Comparison of ENCODE assay signal across 9 cellular contexts in genomic region chr9:91001146-91001611, GRCh38.
DNase-seq lines count a peak whose midpoint lies in the region; ATAC-seq and TF ChIP-seq lines count a peak whose summit lies in the region.
"Had no signal": no experiment of that assay in that cellular context is flagged by ENCODE, and none has a peak within 500 bp of the region (broad histone marks: within the 10 kb centered on the region; RNA-seq: fewer than 3 reads in every experiment).

No MANE protein-coding gene starts in this region.

- no peaks in the 10 kb centered on the region for H3K27me3 Mint-ChIP-seq in activated naive CD4-positive, alpha-beta T cell treated with anti-CD3 and anti-CD28 coated beads for 36 hours (ENCODE audit: low read depth)
- H3K27me3 Mint-ChIP-seq: CD4-positive, CD25-positive, alpha-beta regulatory T cell had no signal

- no peaks in the 10 kb centered on the region for H3K27me3 ChIP-seq in thyroid gland
- H3K27me3 ChIP-seq in heart right ventricle: no peaks in the 10 kb centered on the region

- H3K36me3 ChIP-seq in thyroid gland (no peaks in the 10 kb centered on the region), heart right ventricle (no peaks in the 10 kb centered on the region)

- CTCF ChIA-PET in activated naive CD4-positive, alpha-beta T cell treated with anti-CD3 and anti-CD28 coated beads for 36 hours (lab: Charles Lee): no interaction called here

- no peaks in the 10 kb centered on the region for H3K9me3 Mint-ChIP-seq in activated naive CD4-positive, alpha-beta T cell treated with anti-CD3 and anti-CD28 coated beads for 36 hours

- TF ChIP-seq CTCF in thyroid gland (IDR thresholded peaks at IDR 0.05) (no peak), heart right ventricle (IDR thresholded peaks at IDR 0.05) (no peak)

- ATAC-seq in HG03439 (IDR thresholded peaks at IDR 0.05; ENCODE audit: unreplicated experiment) (no peak), heart right ventricle (no peak)

- H3K27ac ChIP-seq in epithelial cell of prostate (peak overlapping the region; percentile 87), thyroid gland (peak overlapping the region in 1 of 3 donors; percentile 4), heart right ventricle (no peak overlapping the region)

- WGBS in thyroid gland, 2 donors: 39 to 41% methylated on average over 1 to 2 of the region's 2 CpGs
- 62 to 76% methylated on average over 2 of the region's 2 CpGs for WGBS in heart right ventricle, 2 donors

- H3K4me1 ChIP-seq in thyroid gland (no peaks in the 10 kb centered on the region), heart right ventricle (peaks cover 0 to 6% (median 0%) of the 10 kb centered on the region in 9 donors)

- TF ChIP-seq POLR2A in thyroid gland (IDR thresholded peaks at IDR 0.05): no peak

- no peak overlapping the region for H3K27ac Mint-ChIP-seq in activated naive CD4-positive, alpha-beta T cell treated with anti-CD3 and anti-CD28 coated beads for 36 hours
- H3K27ac Mint-ChIP-seq: CD4-positive, CD25-positive, alpha-beta regulatory T cell had no signal

- intact Hi-C loops in activated naive CD4-positive, alpha-beta T cell treated with anti-CD3 and anti-CD28 coated beads for 36 hours (cut with micrococcal nuclease): no loop called here
- intact Hi-C loops in thyroid gland (cut with DNase I): no loop called here
- intact Hi-C loops in heart right ventricle (cut with DNase I): no loop called here

- DNase-seq in activated naive CD4-positive, alpha-beta T cell treated with anti-CD3 and anti-CD28 coated beads for 36 hours: peak; percentile 18
- DNase-seq in activated naive CD4-positive, alpha-beta T cell treated with anti-CD3 and anti-CD28 coated beads, Interleukin-2, amount 50 U/mL, for 16 hours: no peak
- peak; percentile 91 for DNase-seq in NCI-H2196 treated with DMSO at 0.1 percent for 48 hours (lab: John Stamatoyannopoulos, UW; ENCODE audit: unreplicated experiment)
- peak; percentile 98 for DNase-seq in epithelial cell of prostate (ENCODE audit: low read depth, low spot score)
- peak; percentile 73 for DNase-seq in thyroid gland
- DNase-seq in NCI-H2107 (lab: John Stamatoyannopoulos, UW): no peak
- DNase-seq in heart right ventricle: no peak
- DNase-seq: CD4-positive, CD25-positive, alpha-beta regulatory T cell had no signal

- H3K4me3 ChIP-seq in thyroid gland (replicated peaks in 1 of 3) (no peak overlapping the region), heart right ventricle (no peak overlapping the region)

- H3K4me1 Mint-ChIP-seq in activated naive CD4-positive, alpha-beta T cell treated with anti-CD3 and anti-CD28 coated beads for 36 hours (ENCODE audit: low read depth): peaks cover 11% of the 10 kb centered on the region
- H3K4me1 Mint-ChIP-seq: CD4-positive, CD25-positive, alpha-beta regulatory T cell had no signal

- H3K4me3 Mint-ChIP-seq in activated naive CD4-positive, alpha-beta T cell treated with anti-CD3 and anti-CD28 coated beads for 36 hours: no peak overlapping the region
- H3K4me3 Mint-ChIP-seq: CD4-positive, CD25-positive, alpha-beta regulatory T cell had no signal

- H3K9me3 ChIP-seq in thyroid gland (no peaks in the 10 kb centered on the region), heart right ventricle (peaks cover 0 to 6% (median 0%) of the 10 kb centered on the region in 11 donors)

- no peaks in the 10 kb centered on the region for H3K36me3 Mint-ChIP-seq in activated naive CD4-positive, alpha-beta T cell treated with anti-CD3 and anti-CD28 coated beads for 36 hours (ENCODE audit: low read depth)
- H3K36me3 Mint-ChIP-seq: CD4-positive, CD25-positive, alpha-beta regulatory T cell had no signal

Comparison
In these comparisons a context has a peak if more than half of its experiments do, and no peak if none do; other contexts are left out.
1. DNase-seq: peak in activated naive CD4-positive, alpha-beta T cell treated with anti-CD3 and anti-CD28 coated beads for 36 hours (single experiment), NCI-H2196 treated with DMSO at 0.1 percent for 48 hours (single experiment), epithelial cell of prostate (single experiment) and thyroid gland (2 of 2); none in activated naive CD4-positive, alpha-beta T cell treated with anti-CD3 and anti-CD28 coated beads, Interleukin-2, amount 50 U/mL, for 16 hours (single experiment), NCI-H2107 (single experiment) and heart right ventricle (0 of 2).